In the genomic region with DNA sequence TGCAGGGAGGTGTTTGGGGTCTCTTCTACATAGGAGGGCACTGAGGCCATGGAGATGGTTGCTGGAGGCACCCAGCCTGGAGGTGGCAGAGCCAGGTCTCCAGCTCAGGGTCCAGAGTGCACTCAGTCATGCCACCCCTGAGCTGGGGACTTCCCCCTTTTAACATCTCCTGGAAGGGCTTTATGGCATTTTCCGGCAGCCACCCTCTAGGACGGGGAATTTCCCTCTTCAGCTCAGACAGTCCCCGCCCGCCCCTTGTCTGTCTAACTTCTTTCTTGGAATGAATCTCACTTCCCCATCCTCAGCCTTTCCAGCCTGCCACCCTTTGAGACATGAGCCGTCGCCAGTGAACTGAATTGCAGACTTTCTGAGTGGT, we compare ENCODE assay signal across 9 cellular contexts. TPM values are rescaled to one million over a fixed set of nuclear protein-coding genes. Genes with fewer than 3 reads are reported as not detected.
DNase-seq lines count a peak whose midpoint lies in the region; ATAC-seq, FAIRE-seq and TF ChIP-seq lines count a peak whose summit lies in the region.
"Had no signal": no experiment of that assay in that cellular context is flagged by ENCODE, and none has a peak within 500 bp of the region (broad histone marks: within the 10 kb centered on the region; RNA-seq: fewer than 3 reads in every experiment).

No MANE protein-coding gene starts in this region.

- H3K4me1 ChIP-seq in kidney (ENCODE audit: control insufficient read depth in 1 of 2, insufficient read depth in 1 of 2, low read depth in 1 of 2, low read length in 2 of 2): peaks cover 0 to 15% of the 10 kb centered on the region in 2 donors

- intact Hi-C loops in kidney (cut with DNase I): loop anchor here (10.0 kb wide), 1 partner anchor 129 kb away; no protein-coding TSS in a partner anchor

- H3K27me3 Mint-ChIP-seq in osteocyte (ENCODE audit: unreplicated experiment): peaks cover 26% of the 10 kb centered on the region
- H3K27me3 Mint-ChIP-seq: activated naive CD8-positive, alpha-beta T cell had no signal

- H3K36me3 ChIP-seq in kidney (ENCODE audit: control insufficient read depth in 1 of 2, insufficient read depth in 2 of 2, low read length in 2 of 2): no peaks in the 10 kb centered on the region

- H3K4me1 Mint-ChIP-seq in osteocyte (ENCODE audit: unreplicated experiment): peaks cover 54% of the 10 kb centered on the region

- peak; percentile 66 for DNase-seq in activated CD4-positive, alpha-beta T cell treated with anti-CD3 and anti-CD28 coated beads for 48 hours
- DNase-seq in osteocyte (ENCODE audit: extremely low spot score, unreplicated experiment) (peak; percentile 69), amniotic stem cell (lab: John Stamatoyannopoulos, UW) (no peak), mesenteric fat pad (ENCODE audit: low spot score) (no peak), kidney (no peak)

- TF ChIP-seq CTCF in osteocyte (IDR thresholded peaks at IDR 0.05): no peak
- no peak for TF ChIP-seq CTCF in kidney (IDR thresholded peaks at IDR 0.05; ENCODE audit: borderline replicate concordance, extremely low read depth, insufficient read depth)

- H3K4me3 Mint-ChIP-seq in osteocyte (ENCODE audit: unreplicated experiment): no peak overlapping the region
- H3K4me3 Mint-ChIP-seq: activated naive CD8-positive, alpha-beta T cell had no signal

- ATAC-seq in GM18858 (IDR thresholded peaks at IDR 0.05; ENCODE audit: unreplicated experiment) (peak; percentile 73), HG02852 (IDR thresholded peaks at IDR 0.05; ENCODE audit: unreplicated experiment) (peak; percentile 85), GM19455 (IDR thresholded peaks at IDR 0.05; ENCODE audit: unreplicated experiment) (no peak)

- FAIRE-seq in kidney (lab: Jason Lieb, UNC): no peak

- H3K27ac ChIP-seq in kidney (ENCODE audit: low read depth in 2 of 2, low read length in 2 of 2): no peak overlapping the region

- no peak overlapping the region for H3K27ac Mint-ChIP-seq in osteocyte (ENCODE audit: unreplicated experiment)
- H3K27ac Mint-ChIP-seq: activated naive CD8-positive, alpha-beta T cell had no signal

- H3K36me3 Mint-ChIP-seq in osteocyte (ENCODE audit: unreplicated experiment): peaks cover 2% of the 10 kb centered on the region
- H3K36me3 Mint-ChIP-seq: activated naive CD8-positive, alpha-beta T cell had no signal

- no peaks in the 10 kb centered on the region for H3K9me3 Mint-ChIP-seq in osteocyte (ENCODE audit: unreplicated experiment)

- no peak overlapping the region for H3K4me3 ChIP-seq in kidney (ENCODE audit: low read length in 2 of 2)

- H3K9me3 ChIP-seq in kidney (ENCODE audit: control insufficient read depth in 1 of 2, low read length in 2 of 2): no peaks in the 10 kb centered on the region

- no peak overlapping the region for H3K9ac ChIP-seq in kidney (ENCODE audit: low read length in 2 of 2)

RNA-seq across cellular contexts. Expression of gene COL15A1, which starts 49.9 kb away (rescaled TPM):
- total RNA-seq in osteocyte (0.34 and 0.81 TPM in 2 replicates), mesenteric fat pad (73.3 TPM), kidney (42.0 TPM)
- 4.7 TPM for polyA plus RNA-seq in kidney (ENCODE audit: insufficient read depth, low read depth, low replicate concordance)

Comparison
In these comparisons a context has a peak if more than half of its experiments do, and no peak if none do; other contexts are left out.
1. DNase-seq: peak in activated CD4-positive, alpha-beta T cell treated with anti-CD3 and anti-CD28 coated beads for 48 hours (single experiment) and osteocyte (single experiment); none in amniotic stem cell (single experiment), mesenteric fat pad (single experiment) and kidney (single experiment).
2. RNA of gene COL15A1, which starts 49.9 kb away (total RNA-seq): 73.3 TPM in mesenteric fat pad (single experiment) and 42.0 TPM in kidney (single experiment); 0.34 to 0.81 TPM in osteocyte; every median in the first group is over 10 times any median in the second.